10 cellular contexts compared by ENCODE assay signal in the genomic region with DNA sequence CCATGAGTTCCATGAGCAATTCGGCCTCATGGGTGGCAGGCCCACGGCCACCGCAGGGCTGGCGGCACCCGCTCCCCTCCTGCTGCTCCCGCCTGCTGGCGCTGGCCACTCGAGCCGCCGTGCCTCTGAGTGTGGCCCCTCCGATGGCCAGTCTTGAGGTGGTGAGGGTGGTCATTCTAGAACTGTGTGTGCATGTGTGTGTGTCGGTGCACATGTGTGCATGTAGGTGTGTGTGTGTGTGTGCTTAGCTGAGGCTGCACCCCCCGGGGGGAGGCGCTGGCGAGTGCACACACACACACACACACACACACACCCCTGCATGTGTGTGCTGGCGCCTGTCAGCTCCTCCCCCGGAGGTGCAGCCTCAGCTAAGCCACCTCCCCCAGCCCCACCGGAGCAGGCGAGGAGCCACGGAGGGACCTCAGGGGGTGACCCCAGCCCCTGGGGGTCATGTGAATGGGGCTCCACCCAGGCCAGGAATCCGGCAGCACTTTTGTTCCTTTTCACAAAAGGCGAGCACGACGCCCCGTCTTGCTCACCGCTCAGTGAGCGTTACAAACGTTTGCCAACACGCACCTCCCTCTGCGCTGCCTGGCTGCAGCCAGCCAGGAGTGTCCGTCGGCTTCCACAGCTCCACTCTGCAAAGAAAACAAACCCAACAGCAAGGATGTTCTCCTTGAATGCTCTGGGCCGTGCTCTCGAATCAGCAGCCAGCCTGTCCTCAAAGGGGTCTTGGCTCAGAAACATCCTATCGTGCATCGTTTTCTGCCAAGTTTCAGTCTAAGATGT. TPM values are rescaled to one million over a fixed set of nuclear protein-coding genes. Genes with fewer than 3 reads are reported as not detected.
DNase-seq lines count a peak whose midpoint lies in the region; ATAC-seq and TF ChIP-seq lines count a peak whose summit lies in the region.
"Had no signal": no experiment of that assay in that cellular context is flagged by ENCODE, and none has a peak within 500 bp of the region (broad histone marks: within the 10 kb centered on the region; RNA-seq: fewer than 3 reads in every experiment).

No MANE protein-coding gene starts in this region.

- no peaks in the 10 kb centered on the region for H3K4me1 Mint-ChIP-seq in activated naive CD8-positive, alpha-beta T cell treated with anti-CD3 and anti-CD28 coated beads for 36 hours

- H3K4me3 ChIP-seq in astrocyte of the spinal cord (ENCODE audit: low read depth, low read length) (no peak overlapping the region), suprapubic skin (peak overlapping the region; percentile 21)
- H3K4me3 ChIP-seq: SJCRH30 had no signal

- H3K9me3 Mint-ChIP-seq in activated naive CD8-positive, alpha-beta T cell treated with anti-CD3 and anti-CD28 coated beads for 36 hours: no peaks in the 10 kb centered on the region

- H3K27me3 Mint-ChIP-seq in activated naive CD8-positive, alpha-beta T cell treated with anti-CD3 and anti-CD28 coated beads for 36 hours: peaks cover 14% of the 10 kb centered on the region

- TF ChIP-seq CTCF in astrocyte of the spinal cord (IDR thresholded peaks at IDR 0.05; ENCODE audit: low read depth, low read length) (no peak), suprapubic skin (IDR thresholded peaks at IDR 0.05) (no peak)

- H3K36me3 Mint-ChIP-seq in activated naive CD8-positive, alpha-beta T cell treated with anti-CD3 and anti-CD28 coated beads for 36 hours: no peaks in the 10 kb centered on the region

- no peak for ATAC-seq in HG02884 (IDR thresholded peaks at IDR 0.05; ENCODE audit: unreplicated experiment)

- H3K36me3 ChIP-seq in suprapubic skin: no peaks in the 10 kb centered on the region
- H3K36me3 ChIP-seq: SJCRH30 had no signal

- no peak overlapping the region for H3K27ac Mint-ChIP-seq in activated naive CD8-positive, alpha-beta T cell treated with anti-CD3 and anti-CD28 coated beads for 36 hours

- H3K9me3 ChIP-seq in suprapubic skin: no peaks in the 10 kb centered on the region
- H3K9me3 ChIP-seq: SJCRH30 had no signal

- H3K4me1 ChIP-seq in suprapubic skin: peaks cover 60% of the 10 kb centered on the region

- H3K27ac ChIP-seq in suprapubic skin: no peak overlapping the region
- H3K27ac ChIP-seq: KMS-11, SJCRH30 had no signal

- peak; percentile 51 for DNase-seq in NCI-H2227 (lab: John Stamatoyannopoulos, UW; ENCODE audit: unreplicated experiment)
- DNase-seq in NCI-H2227 treated with DMSO at 0.1 percent for 48 hours (lab: John Stamatoyannopoulos, UW): no peak
- DNase-seq in astrocyte of the spinal cord (ENCODE audit: low read depth, low spot score): peak; percentile 90
- peak; percentile 50 for DNase-seq in iris pigment epithelial cell (ENCODE audit: low read depth)
- DNase-seq in suprapubic skin (ENCODE audit: low spot score in 2 of 2): no peak
- DNase-seq in HuH-7 (ENCODE audit: low spot score): no peak
- DNase-seq in activated naive CD8-positive, alpha-beta T cell treated with anti-CD3 and anti-CD28 coated beads for 36 hours: no peak

- in situ Hi-C loops in astrocyte of the spinal cord (cut with HindIII; ENCODE audit: low sequenced_read_pairs): no loop called here

- H3K4me3 Mint-ChIP-seq in activated naive CD8-positive, alpha-beta T cell treated with anti-CD3 and anti-CD28 coated beads for 36 hours: no peak overlapping the region

- TF ChIP-seq EP300 in suprapubic skin (IDR thresholded peaks at IDR 0.05): no peak

- peaks cover 29% of the 10 kb centered on the region for H3K27me3 ChIP-seq in suprapubic skin
- H3K27me3 ChIP-seq: SJCRH30 had no signal

- no peak for TF ChIP-seq POLR2A in suprapubic skin (IDR thresholded peaks at IDR 0.05)

- 13% methylated on average over 19 of the region's 36 CpGs for WGBS in suprapubic skin

RNA-seq across cellular contexts. Expression of a gene that starts 29.9 kb away (rescaled TPM):
- total RNA-seq in suprapubic skin: 10 to 100 TPM in 3 of 4 donors, 1 to 10 TPM in 1; 9.0 to 19.9 (median 12.0) TPM
- total RNA-seq in activated naive CD8-positive, alpha-beta T cell treated with anti-CD3 and anti-CD28 coated beads for 36 hours: 10 to 100 TPM; 17.0 to 17.2 TPM

RNA-seq across cellular contexts. Expression of a gene that starts 48.1 kb away (rescaled TPM):
- total RNA-seq in suprapubic skin: under 1 TPM in 1 of 4 donors, not detected in 3; 0.30 TPM
- under 1 TPM; 0.20 to 0.21 TPM for total RNA-seq in activated naive CD8-positive, alpha-beta T cell treated with anti-CD3 and anti-CD28 coated beads for 36 hours
- total RNA-seq: SJCRH30 had no signal

RNA-seq across cellular contexts. Expression of a gene that starts 54.5 kb away (rescaled TPM):
- 10 to 100 TPM; 11.0 to 33.1 (median 19.7) TPM for total RNA-seq in suprapubic skin
- 1 to 10 TPM; 6.6 to 7.1 TPM for total RNA-seq in activated naive CD8-positive, alpha-beta T cell treated with anti-CD3 and anti-CD28 coated beads for 36 hours

Comparison
In these comparisons a context has a peak if more than half of its experiments do, and no peak if none do; other contexts are left out.
1. DNase-seq: peak in NCI-H2227 (single experiment), astrocyte of the spinal cord (single experiment) and iris pigment epithelial cell (single experiment); none in NCI-H2227 treated with DMSO at 0.1 percent for 48 hours (single experiment), suprapubic skin (0 of 2), HuH-7 (single experiment) and activated naive CD8-positive, alpha-beta T cell treated with anti-CD3 and anti-CD28 coated beads for 36 hours (single experiment).